Comparison of ENCODE assay signal across 9 cellular contexts in the genomic region with DNA sequence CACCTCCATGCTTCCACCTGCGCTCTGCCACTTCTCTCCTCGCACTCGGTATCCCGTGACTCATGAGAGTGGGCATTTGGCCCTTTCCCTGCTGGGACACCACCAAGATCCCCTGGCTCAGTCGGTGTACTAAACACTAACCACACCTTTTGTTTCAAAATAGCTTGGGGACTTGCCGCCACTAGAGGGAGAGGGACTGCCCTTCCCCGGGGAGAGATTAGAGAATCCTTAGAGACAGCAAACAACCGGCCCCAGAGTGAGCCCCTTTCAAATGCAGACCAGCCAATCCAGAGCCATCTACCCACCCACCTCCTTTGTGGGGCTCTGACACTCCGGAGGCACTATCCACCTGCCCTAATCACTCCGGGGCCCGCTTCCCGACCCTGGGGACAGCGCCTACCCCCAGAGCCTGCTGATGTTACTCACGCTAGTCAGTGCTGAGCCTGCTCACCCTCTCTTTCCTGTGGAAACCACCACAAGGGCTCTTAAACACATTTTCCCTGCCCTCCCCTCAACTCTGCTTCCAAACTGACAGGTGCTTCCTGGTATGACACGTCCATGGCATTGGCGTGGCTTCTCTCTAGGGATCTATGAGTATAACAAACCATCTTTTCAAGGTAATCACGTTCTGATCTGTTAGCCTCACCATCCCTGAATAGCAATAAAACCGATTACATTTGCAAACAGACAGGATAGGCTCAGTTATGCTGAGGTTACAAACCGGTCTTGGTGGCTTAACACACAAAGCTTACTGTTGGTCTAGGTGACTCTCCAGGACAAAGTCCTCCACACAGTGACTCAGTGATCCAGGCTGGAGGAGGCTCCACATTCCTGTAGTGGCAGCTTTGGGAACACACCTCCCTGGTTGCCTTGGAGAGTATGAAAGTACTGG.
A peak's percentile ranks its signal among the peaks of the same experiment; 100 is the strongest.
DNase-seq lines count a peak whose midpoint lies in the region; ATAC-seq and TF ChIP-seq lines count a peak whose summit lies in the region.
"Had no signal": no experiment of that assay in that cellular context is flagged by ENCODE, and none has a peak within 500 bp of the region (broad histone marks: within the 10 kb centered on the region; RNA-seq: fewer than 3 reads in every experiment).

No MANE protein-coding gene starts in this region.

- no peaks in the 10 kb centered on the region for H3K36me3 ChIP-seq in Caco-2 (ENCODE audit: control insufficient read depth, insufficient read depth, low read length)
- no peaks in the 10 kb centered on the region for H3K36me3 ChIP-seq in HAP-1 (replicated peaks)
- H3K36me3 ChIP-seq in iPS DF 6.9 (ENCODE audit: control insufficient read depth, insufficient read depth, low read length) = no peaks in the 10 kb centered on the region
- H3K36me3 ChIP-seq in testis (ENCODE audit: low read depth, missing control alignments) = no peaks in the 10 kb centered on the region
- H3K36me3 ChIP-seq: pancreas had no signal

- H3K27me3 Mint-ChIP-seq in Caco-2 (ENCODE audit: insufficient read depth, unreplicated experiment) = no peaks in the 10 kb centered on the region
- peaks cover 50% of the 10 kb centered on the region for H3K27me3 Mint-ChIP-seq in activated T-cell treated with anti-CD3 and anti-CD28 coated beads, Interleukin-2, amount 50 U/mL, for 72 hours (ENCODE audit: low read depth)

- peak overlapping the region; percentile 28 for H3K4me3 ChIP-seq in Caco-2 (ENCODE audit: low read depth, low read length)
- no peak overlapping the region for H3K4me3 ChIP-seq in HAP-1
- H3K4me3 ChIP-seq in iPS DF 6.9 (ENCODE audit: low read length) = no peak overlapping the region
- no peak overlapping the region for H3K4me3 ChIP-seq in testis
- H3K4me3 ChIP-seq: pancreas had no signal

- H3K4me3 Mint-ChIP-seq in Caco-2 (ENCODE audit: unreplicated experiment) = peak overlapping the region; percentile 77
- H3K4me3 Mint-ChIP-seq in activated T-cell treated with anti-CD3 and anti-CD28 coated beads, Interleukin-2, amount 50 U/mL, for 72 hours = peak overlapping the region; percentile 45 to 46

- DNase-seq in Caco-2 (peak; percentile 89 to 93), HAP-1 (ENCODE audit: low spot score in 2 of 2) (peak; percentile 85 to 86), NCI-H345 (lab: John Stamatoyannopoulos, UW) (peak; percentile 84), iPS DF 6.9 (ENCODE audit: low read depth, low spot score) (peak; percentile 66), testis (peak; percentile 13), HCEC 1CT (no peak)
- DNase-seq in activated T-cell treated with anti-CD3 and anti-CD28 coated beads, Interleukin-2, amount 50 U/mL, for 72 hours = peak; percentile 28 to 34
- DNase-seq: pancreas had no signal

- peaks cover 23% of the 10 kb centered on the region for H3K4me1 ChIP-seq in Caco-2
- peaks cover 25% of the 10 kb centered on the region for H3K4me1 ChIP-seq in HAP-1
- peaks cover 3% of the 10 kb centered on the region; the same call in 1 of the 2 replicates for H3K4me1 ChIP-seq in iPS DF 6.9 (ENCODE audit: control insufficient read depth, insufficient read depth, low read length)
- no peaks in the 10 kb centered on the region for H3K4me1 ChIP-seq in testis
- H3K4me1 ChIP-seq: pancreas had no signal

- no peak for TF ChIP-seq POLR2A in testis (IDR thresholded peaks at IDR 0.05)

- H3K27me3 ChIP-seq in Caco-2 (replicated peaks; ENCODE audit: control insufficient read depth, insufficient read depth, low read length) = no peaks in the 10 kb centered on the region
- H3K27me3 ChIP-seq in HAP-1 (ENCODE audit: low read depth) = no peaks in the 10 kb centered on the region
- peaks cover 6% of the 10 kb centered on the region; the same call in 1 of the 2 replicates for H3K27me3 ChIP-seq in iPS DF 6.9 (ENCODE audit: control insufficient read depth, insufficient read depth, low read length)
- no peaks in the 10 kb centered on the region for H3K27me3 ChIP-seq in testis
- H3K27me3 ChIP-seq: pancreas had no signal

- CTCF ChIA-PET in Caco-2 (lab: Charles Lee) = interaction anchor here (0.7 to 1.7 kb wide), 3 partner anchors 12 to 83 kb away, joined by 3 to 6 read pairs (median 4); no protein-coding TSS in a partner anchor

- intact Hi-C loops in Caco-2 (cut with micrococcal nuclease; ENCODE audit: unreplicated experiment) = loop anchor here (1.0 to 10.0 kb wide), 6 partner anchors 22 to 736 kb away; no protein-coding TSS in a partner anchor
- intact Hi-C loops in testis (cut with DNase I; ENCODE audit: low total_unique reads) = no loop called here

- peaks cover 22% of the 10 kb centered on the region for H3K36me3 Mint-ChIP-seq in Caco-2 (ENCODE audit: insufficient read depth, unreplicated experiment)
- no peaks in the 10 kb centered on the region for H3K36me3 Mint-ChIP-seq in activated T-cell treated with anti-CD3 and anti-CD28 coated beads, Interleukin-2, amount 50 U/mL, for 72 hours (ENCODE audit: insufficient read depth in 2 of 2)

- in situ Hi-C loops in HAP-1 (cut with MboI; ENCODE audit: low sequenced_read_pairs) = no loop called here

- TF ChIP-seq CTCF in Caco-2 (IDR thresholded peaks at IDR 0.05; ENCODE audit: insufficient read depth in 1 of 2, low read depth in 1 of 2, low read length in 1 of 2, severe bottlenecking in 1 of 2, unreplicated experiment in 1 of 2) = peak; percentile 50 to 81
- TF ChIP-seq CTCF in testis (IDR thresholded peaks at IDR 0.05) = no peak

- BruUV-seq in Caco-2 (replicated peaks; lab: Mats Ljungman, UMichigan) = no TSS peak

- POLR2A ChIA-PET in Caco-2 (lab: Charles Lee) = interaction anchor here (0.5 kb wide), 1 partner anchor 147 kb away, joined by 6 read pairs; no protein-coding TSS in a partner anchor

- H3K27ac ChIP-seq in iPS DF 6.9 (ENCODE audit: low read length) (no peak overlapping the region), testis (no peak overlapping the region)
- H3K27ac ChIP-seq: pancreas had no signal

- H3K4me1 Mint-ChIP-seq in Caco-2 (ENCODE audit: low read depth, unreplicated experiment) = peaks cover 31% of the 10 kb centered on the region
- peaks cover 12% of the 10 kb centered on the region for H3K4me1 Mint-ChIP-seq in activated T-cell treated with anti-CD3 and anti-CD28 coated beads, Interleukin-2, amount 50 U/mL, for 72 hours (ENCODE audit: low read depth)

- WGBS in iPS DF 6.9 (ENCODE audit: insufficient coverage, insufficient read length) = no CpG with 5 or more reads among the region's 19 CpGs
- 57 to 59% methylated on average over 19 of the region's 19 CpGs for WGBS in testis, 2 donors

- H3K9me3 ChIP-seq in Caco-2 = no peaks in the 10 kb centered on the region; the same call in 1 of the 2 replicates
- no peaks in the 10 kb centered on the region for H3K9me3 ChIP-seq in HAP-1
- H3K9me3 ChIP-seq in iPS DF 6.9 (ENCODE audit: control insufficient read depth, insufficient read depth, low read length) = no peaks in the 10 kb centered on the region
- H3K9me3 ChIP-seq in testis = no peaks in the 10 kb centered on the region
- H3K9me3 ChIP-seq: pancreas had no signal

- peak overlapping the region; percentile 97 for H3K27ac Mint-ChIP-seq in Caco-2 (ENCODE audit: unreplicated experiment)
- H3K27ac Mint-ChIP-seq in activated T-cell treated with anti-CD3 and anti-CD28 coated beads, Interleukin-2, amount 50 U/mL, for 72 hours = no peak overlapping the region

- ATAC-seq in activated T-cell treated with anti-CD3 and anti-CD28 coated beads, Interleukin-2, amount 50 U/mL, for 72 hours (replicated peaks in 1 of 2) = peak; percentile 78 to 87
- ATAC-seq in HG02885 (IDR thresholded peaks at IDR 0.05; ENCODE audit: poor library complexity, unreplicated experiment) = no peak

- H3K9me3 Mint-ChIP-seq in Caco-2 (ENCODE audit: unreplicated experiment) = peaks cover 25% of the 10 kb centered on the region
- no peaks in the 10 kb centered on the region for H3K9me3 Mint-ChIP-seq in activated T-cell treated with anti-CD3 and anti-CD28 coated beads, Interleukin-2, amount 50 U/mL, for 72 hours

Comparison
In these comparisons a context has a peak if more than half of its experiments do, and no peak if none do; other contexts are left out.
1. CTCF ChIP-seq: peak in Caco-2 (2 of 2); none in testis (0 of 3).